ENCODE assay signal across 8 cellular contexts in genomic region chr6:81451787-81452186, GRCh38.
DNase-seq lines count a peak whose midpoint lies in the region; ATAC-seq and TF ChIP-seq lines count a peak whose summit lies in the region.

No MANE protein-coding gene starts in this region.

- H3K27ac ChIP-seq in OCI-LY7 (ENCODE audit: low read depth, low read length, poor library complexity, severe bottlenecking) = no peak overlapping the region

- no peak for TF ChIP-seq CTCF in OCI-LY7 (conservative IDR thresholded peaks at IDR 0.05; ENCODE audit: low read length)

- no peaks in the 10 kb centered on the region for H4K20me1 ChIP-seq in OCI-LY7 (ENCODE audit: insufficient read depth, low read length)

- no peak overlapping the region for H3K4me2 ChIP-seq in OCI-LY7 (ENCODE audit: low read length)

- no TSS peak for BruUV-seq in OCI-LY7 (replicated peaks; lab: Mats Ljungman, UMichigan)

- H3K4me3 ChIP-seq in OCI-LY7 (ENCODE audit: low read depth, low read length, poor library complexity, severe bottlenecking) = no peak overlapping the region

- CTCF ChIA-PET in OCI-LY7 (lab: Charles Lee; ENCODE audit: unreplicated experiment) = no interaction called here

- H2AFZ ChIP-seq in OCI-LY7 (ENCODE audit: low read length) = no peak overlapping the region

- no peaks in the 10 kb centered on the region for H3K79me2 ChIP-seq in OCI-LY7 (ENCODE audit: insufficient read depth, low read depth, low read length)

- no peaks in the 10 kb centered on the region; the same call in 1 of the 2 replicates for H3K9me2 ChIP-seq in OCI-LY7 (ENCODE audit: insufficient read depth, low read length)

- DNase-seq in NCI-H748 (lab: John Stamatoyannopoulos, UW; ENCODE audit: unreplicated experiment) = peak; percentile 41
- DNase-seq in glomerular endothelial cell (ENCODE audit: extremely low read depth, low read depth, low spot score) = peak; percentile 33
- no peak for DNase-seq in COR-L47 (lab: John Stamatoyannopoulos, UW)
- no peak for DNase-seq in globus pallidus (ENCODE audit: low spot score)
- no peak for DNase-seq in OCI-LY7 (ENCODE audit: low spot score)

- H3K9me3 ChIP-seq in OCI-LY7 (ENCODE audit: low read length) = no peaks in the 10 kb centered on the region

- POLR2A ChIA-PET in OCI-LY7 (lab: Charles Lee) = no interaction called here

- intact Hi-C loops in OCI-LY7 (cut with micrococcal nuclease; ENCODE audit: unreplicated experiment) = no loop called here

- no peaks in the 10 kb centered on the region for H3K36me3 ChIP-seq in OCI-LY7 (ENCODE audit: insufficient read depth, low read length)

- H3K4me1 ChIP-seq in OCI-LY7 (ENCODE audit: insufficient read depth, low read length, poor library complexity, severe bottlenecking) = no peaks in the 10 kb centered on the region

- ATAC-seq in GM18511 (IDR thresholded peaks at IDR 0.05; ENCODE audit: unreplicated experiment) (peak; percentile 96), HG02588 (IDR thresholded peaks at IDR 0.05; ENCODE audit: unreplicated experiment) (peak; percentile 90), HG02623 (IDR thresholded peaks at IDR 0.05; ENCODE audit: unreplicated experiment) (no peak)

Comparison
In these comparisons a context has a peak if more than half of its experiments do, and no peak if none do; other contexts are left out.
1. DNase-seq: peak in NCI-H748 (single experiment) and glomerular endothelial cell (single experiment); none in COR-L47 (single experiment), globus pallidus (single experiment) and OCI-LY7 (single experiment).